29 cellular contexts compared by ENCODE assay signal in genomic region chr14:24376448-24377070, GRCh38. TPM values are rescaled to one million over a fixed set of nuclear protein-coding genes. Genes with fewer than 3 reads are reported as not detected.
DNase-seq lines count a peak whose midpoint lies in the region; ATAC-seq, FAIRE-seq and TF ChIP-seq lines count a peak whose summit lies in the region.
"Had no signal": no experiment of that assay in that cellular context is flagged by ENCODE, and none has a peak within 500 bp of the region (broad histone marks: within the 10 kb centered on the region; RNA-seq: fewer than 3 reads in every experiment).

No MANE protein-coding gene starts in this region.

- H3K4me2 ChIP-seq in BLaER1 treated with 17β-estradiol and CSF1 and Interleukin-3, amounts not matched to agents 10 nM and 100 nM, result peak overlapping the region; percentile 5 to 84 (median 71); a peak in 19 of 22 replicates
- H3K4me2 ChIP-seq in K562 (ENCODE audit: insufficient read depth, low read length), result peak overlapping the region; percentile 58; the same call in 1 of the 2 replicates

- DNase-seq in K562 (ENCODE audit: extremely low read depth in 1 of 4, low spot score in 3 of 4) (no peak), mesenteric fat pad (ENCODE audit: low spot score) (no peak)
- DNase-seq: activated CD4-positive, alpha-beta T cell treated with anti-CD3 and anti-CD28 coated beads for 36 hours; activated CD8-positive, alpha-beta memory T cell treated with anti-CD3 and anti-CD28 coated beads, Interleukin-2, amount 50 U/mL, for 48 hours; activated CD8-positive, alpha-beta T cell treated with anti-CD3 and anti-CD28 coated beads for 36 hours; amniotic stem cell; CD8-positive, alpha-beta T cell; dermis blood vessel endothelial cell; DMS 273 treated with DMSO at 0.1 percent for 48 hours; foreskin melanocyte; GM23248; Karpas-422; mesenchymal stem cell; right cardiac atrium; spleen; stimulated activated CD4-positive, alpha-beta T cell treated with anti-CD3 and anti-CD28 coated beads, Interleukin-2, amount 100 ng/mL, for 24 hours; stimulated activated naive CD8-positive, alpha-beta T cell treated with anti-CD3 and anti-CD28 coated beads, Interleukin-15, Interleukin-2, amounts not matched to agents 100 U/mL and 50 U/mL, for 24 hours; testis had no signal

- TF ChIP-seq CTCF in HEK293 (tag by site-specific recombination; IDR thresholded peaks at IDR 0.05), result no peak
- no peak for TF ChIP-seq CTCF in K562 (IDR thresholded peaks at IDR 0.05 in 2 of 3, conservative IDR thresholded peaks at IDR 0.05 in 1 of 3; ENCODE audit: insufficient read depth in 2 of 3, low read depth in 1 of 3, low read length in 3 of 3)

- intact Hi-C loops in K562 (cut with micrococcal nuclease), result no loop called here

- 0 out of 20 replicates have a peak overlapping the region, but pooled peaks of 1 of the 10 experiments have one; percentile 36 for H3K4me3 ChIP-seq in BLaER1 treated with 17β-estradiol and CSF1 and Interleukin-3, amounts not matched to agents 10 nM and 100 nM
- no peak overlapping the region for H3K4me3 ChIP-seq in HEK293 (ENCODE audit: low read depth, low read length)
- H3K4me3 ChIP-seq in K562, result no peak overlapping the region
- peak overlapping the region; percentile 58 for H3K4me3 ChIP-seq in iPS-20b (ENCODE audit: low read length)
- H3K4me3 ChIP-seq: GM23248, spleen, testis had no signal

- TF ChIP-seq EP300 in K562 (IDR thresholded peaks at IDR 0.05; ENCODE audit: low read length), result no peak

- TF ChIP-seq POLR2A in K562 (conservative IDR thresholded peaks at IDR 0.05) (no peak), GM18505 (IDR thresholded peaks at IDR 0.05; ENCODE audit: borderline replicate concordance, extremely low read depth, insufficient read depth, insufficient read length) (no peak)

- H3K4me1 ChIP-seq in BLaER1 treated with 17β-estradiol and CSF1 and Interleukin-3, amounts not matched to agents 10 nM and 100 nM, result peaks cover 10 to 42% (median 34%) of the 10 kb centered on the region in 10 experiments; a peak in 19 of 20 replicates
- H3K4me1 ChIP-seq in HEK293 (ENCODE audit: control insufficient read depth, insufficient read depth, low read length), result peaks cover 18% of the 10 kb centered on the region
- H3K4me1 ChIP-seq in K562 (replicated peaks in 1 of 2; ENCODE audit: control insufficient read depth in 2 of 2, insufficient read depth in 2 of 2, low read length in 2 of 2), result peaks cover 23 to 24% of the 10 kb centered on the region in 2 experiments
- H3K4me1 ChIP-seq in iPS-20b (ENCODE audit: insufficient read depth, low read length), result peaks cover 19% of the 10 kb centered on the region

- H3K9me3 ChIP-seq in BLaER1 treated with 17β-estradiol and CSF1 and Interleukin-3, amounts not matched to agents 10 nM and 100 nM (replicated peaks in 1 of 11), result no peaks in the 10 kb centered on the region
- H3K9me3 ChIP-seq in HEK293 (ENCODE audit: control insufficient read depth, insufficient read depth, low read depth, low read length), result no peaks in the 10 kb centered on the region
- no peaks in the 10 kb centered on the region for H3K9me3 ChIP-seq in K562 (replicated peaks; ENCODE audit: control insufficient read depth, insufficient read depth, low read depth, low read length)
- no peaks in the 10 kb centered on the region for H3K9me3 ChIP-seq in iPS-20b (ENCODE audit: insufficient read depth, low read depth, low read length)
- H3K9me3 ChIP-seq: spleen, testis had no signal

- peak overlapping the region in 2 of 11 experiments; percentile 6 to 38; a peak in 1 of 22 replicates for H3K9ac ChIP-seq in BLaER1 treated with 17β-estradiol and CSF1 and Interleukin-3, amounts not matched to agents 10 nM and 100 nM
- H3K9ac ChIP-seq in K562 (ENCODE audit: insufficient read depth in 1 of 2, low read depth in 2 of 2, low read length in 2 of 2) (no peak overlapping the region), iPS-20b (ENCODE audit: low read depth, low read length) (peak overlapping the region; percentile 75; the same call in 1 of the 2 replicates)
- H3K9ac ChIP-seq: GM23248 had no signal

- 65% methylated on average over 6 of the region's 16 CpGs for WGBS in K562 (ENCODE audit: insufficient coverage, low coverage, missing lambda C conversion rate)

- TF ChIP-seq RAD21 in K562 (CRISPR knock-in tag; conservative IDR thresholded peaks at IDR 0.05 in 1 of 2, IDR thresholded peaks at IDR 0.05 in 1 of 2), result no peak

- FAIRE-seq in K562 (lab: Jason Lieb, UNC), result no peak
- FAIRE-seq: endometrium, GM12892, islet of Langerhans had no signal

- no TSS peak for BruUV-seq in K562 (replicated peaks; lab: Mats Ljungman, UMichigan)

- H3K27ac ChIP-seq in BLaER1 treated with 17β-estradiol and CSF1 and Interleukin-3, amounts not matched to agents 10 nM and 100 nM, result no peak overlapping the region; a peak in 1 of 22 replicates
- H3K27ac ChIP-seq in HEK293 (ENCODE audit: extremely low read depth, low read depth, low read length), result no peak overlapping the region
- H3K27ac ChIP-seq in K562 (ENCODE audit: extremely low read depth, low read depth, low read length), result no peak overlapping the region
- peak overlapping the region; percentile 53 for H3K27ac ChIP-seq in iPS-20b (ENCODE audit: low read length)
- H3K27ac ChIP-seq: GM23248, spleen, testis had no signal

- peak overlapping the region; percentile 74; the same call in 1 of the 2 replicates for H2AFZ ChIP-seq in K562 (ENCODE audit: low read depth, low read length)
- H2AFZ ChIP-seq: GM23248 had no signal

- CTCF ChIA-PET in HEK293 (lab: Yijun Ruan, JAX), result interaction anchor here (0.6 to 1.7 kb wide), 3 partner anchors 11 to 55 kb away, joined by 3 to 7 read pairs (median 3); no protein-coding TSS in a partner anchor
- CTCF ChIA-PET in K562 (lab: Yijun Ruan, JAX; ENCODE audit: low intra/inter-chr PET ratio), result no interaction called here

- no peaks in the 10 kb centered on the region for H3K9me1 ChIP-seq in K562 (ENCODE audit: control insufficient read depth, insufficient read depth, low read length)

- no peaks in the 10 kb centered on the region; a peak in 1 of 22 replicates for H4K20me1 ChIP-seq in BLaER1 treated with 17β-estradiol and CSF1 and Interleukin-3, amounts not matched to agents 10 nM and 100 nM
- H4K20me1 ChIP-seq in K562 (replicated peaks; ENCODE audit: control insufficient read depth, insufficient read depth, low read length), result no peaks in the 10 kb centered on the region

- ATAC-seq in K562 (no peak), GM18505 (IDR thresholded peaks at IDR 0.05; ENCODE audit: unreplicated experiment) (no peak), GM18873 (IDR thresholded peaks at IDR 0.05; ENCODE audit: low FRiP score, unreplicated experiment) (no peak)
- ATAC-seq: activated CD4-positive, alpha-beta T cell treated with anti-CD3 and anti-CD28 coated beads for 36 hours; activated CD8-positive, alpha-beta T cell treated with anti-CD3 and anti-CD28 coated beads for 36 hours; CD8-positive, alpha-beta T cell; left lobe of liver; stimulated activated naive CD8-positive, alpha-beta T cell treated with anti-CD3 and anti-CD28 coated beads, Interleukin-15, Interleukin-2, amounts not matched to agents 100 U/mL and 50 U/mL, for 24 hours had no signal

- H3K79me2 ChIP-seq in K562 (ENCODE audit: control insufficient read depth, insufficient read depth, low read length), result no peaks in the 10 kb centered on the region

- in situ Hi-C loops in K562 (cut with MboI), result no loop called here

- POLR2A ChIA-PET in HEK293 (lab: Yijun Ruan, JAX) (interaction anchor here (1.0 kb wide), 1 partner anchor 63 kb away, joined by 3 read pairs; no protein-coding TSS in a partner anchor), K562 (lab: Yijun Ruan, JAX) (interaction anchor here (0.5 to 0.8 kb wide), 3 partner anchors 12 to 73 kb away, joined by 3 to 4 read pairs (median 4); no protein-coding TSS in a partner anchor)

- H3K36me3 ChIP-seq in BLaER1 treated with 17β-estradiol and CSF1 and Interleukin-3, amounts not matched to agents 10 nM and 100 nM, result peaks cover 0 to 70% (median 64%) of the 10 kb centered on the region in 11 experiments; a peak in 20 of 22 replicates
- H3K36me3 ChIP-seq in HEK293 (ENCODE audit: control insufficient read depth in 2 of 2, insufficient read depth in 1 of 2, low read length in 2 of 2) (peaks cover 0 to 58% of the 10 kb centered on the region in 2 experiments; a peak in 2 of 3 replicates), K562 (ENCODE audit: control insufficient read depth, insufficient read depth, low read length) (no peaks in the 10 kb centered on the region), iPS-20b (ENCODE audit: insufficient read depth, low read depth, low read length) (peaks cover 25% of the 10 kb centered on the region)

- H3K27me3 ChIP-seq in BLaER1 treated with 17β-estradiol and CSF1 and Interleukin-3, amounts not matched to agents 10 nM and 100 nM, result no peaks in the 10 kb centered on the region
- H3K27me3 ChIP-seq in K562 (ENCODE audit: control insufficient read depth in 2 of 2, insufficient read depth in 2 of 2, low read length in 2 of 2) (no peaks in the 10 kb centered on the region), iPS-20b (ENCODE audit: insufficient read depth, low read length) (no peaks in the 10 kb centered on the region)
- H3K27me3 ChIP-seq: testis had no signal

RNA-seq across cellular contexts. Expression of gene NFATC4, which starts 8.6 kb away (rescaled TPM):
- total RNA-seq in K562 (2011; cell fraction: chromatin; rRNA removed; ENCODE audit: low replicate concordance), result 26.5 and 55.3 TPM in 2 replicates
- 25.3 and 27.3 TPM in 2 replicates for total RNA-seq in K562 (2011; cell fraction: nucleolus; rRNA removed)
- 25.2 and 31.9 TPM in 2 replicates for total RNA-seq in K562 (2011; cell fraction: nucleoplasm; rRNA removed)
- 0.54 and 2.4 TPM in 2 replicates for total RNA-seq in K562 (2014; rRNA removed)
- total RNA-seq in K562 (2014; rRNA removed; fragmentation: Illumina TruSeq; extraction: Trizol), result 0.25 and 0.51 TPM in 2 replicates
- 0.40 and 0.49 TPM in 2 replicates for total RNA-seq in K562 (2015; rRNA removed; fragmentation: Illumina TruSeq; extraction: Trizol)
- 2.2 and 3.7 TPM in 2 replicates for total RNA-seq in K562 (2021)
- 3.8 and 9.9 TPM in 2 replicates for polyA plus RNA-seq in K562 (2011; rRNA removed)
- polyA plus RNA-seq in K562 (2011; cell fraction: cytosol; rRNA removed), result 4.9 and 5.2 TPM in 2 replicates
- polyA plus RNA-seq in K562 (2011; cell fraction: nucleus; rRNA removed), result 131 and 146 TPM in 2 replicates
- polyA plus RNA-seq in K562 (2012), result 1.1 and 1.8 TPM in 2 replicates
- 1.0 and 1.1 TPM in 2 replicates for polyA plus RNA-seq in K562 (2014; fragmentation: Illumina TruSeq; extraction: Trizol)
- polyA plus RNA-seq in K562 (2014; fragmentation: Nextera tagmentation; extraction: Ambion mirVana), result under 1 TPM in 1 of 2 experiments, not detected in 1; 0.32 TPM
- 1.9 and 2.5 TPM in 2 replicates for polyA plus RNA-seq in K562 (2014; rRNA removed)
- polyA minus RNA-seq in K562 (2011; rRNA and poly(A)+ RNA removed), result 2.1 and 2.8 TPM in 2 replicates
- polyA minus RNA-seq in K562 (2011; cell fraction: cytosol; rRNA and poly(A)+ RNA removed), result 2.1 TPM in 2 replicates
- polyA minus RNA-seq in K562 (2011; cell fraction: nucleus; rRNA and poly(A)+ RNA removed), result 8.3 and 11.6 TPM in 2 replicates
- 41.3 TPM for total RNA-seq in mesenteric fat pad
- total RNA-seq: CD8-positive, alpha-beta T cell had no signal

RNA-seq across cellular contexts. Expression of gene NYNRIN, which starts 22.2 kb away (rescaled TPM):
- 1.0 and 5.0 TPM in 2 replicates for total RNA-seq in K562 (2011; cell fraction: chromatin; rRNA removed; ENCODE audit: low replicate concordance)
- total RNA-seq in K562 (2011; cell fraction: nucleolus; rRNA removed), result 2.6 and 5.3 TPM in 2 replicates
- total RNA-seq in K562 (2011; cell fraction: nucleoplasm; rRNA removed), result 2.0 and 2.1 TPM in 2 replicates
- total RNA-seq in K562 (2014; rRNA removed) (0.37 and 0.54 TPM in 2 replicates), K562 (2014; rRNA removed; fragmentation: Illumina TruSeq; extraction: Trizol) (0.22 TPM in 2 replicates), K562 (2015; rRNA removed; fragmentation: Illumina TruSeq; extraction: Trizol) (0.14 and 0.23 TPM in 2 replicates), K562 (2021) (1.2 and 1.9 TPM in 2 replicates), mesenteric fat pad (11.7 TPM)
- polyA plus RNA-seq in K562 (2011; rRNA removed) (1.2 TPM in 2 replicates), K562 (2014; fragmentation: Illumina TruSeq; extraction: Trizol) (0.58 and 0.61 TPM in 2 replicates), K562 (2014; fragmentation: Nextera tagmentation; extraction: Ambion mirVana) (under 1 TPM; 0.04 to 0.06 TPM), K562 (2014; rRNA removed) (0.28 and 0.47 TPM in 2 replicates)
- 0.78 and 1.7 TPM in 2 replicates for polyA plus RNA-seq in K562 (2011; cell fraction: cytosol; rRNA removed)
- 2.2 and 4.2 TPM in 2 replicates for polyA plus RNA-seq in K562 (2011; cell fraction: nucleus; rRNA removed)
- 0.68 and 0.72 TPM in 2 replicates for polyA plus RNA-seq in K562 (2012)
- polyA minus RNA-seq in K562 (2011; rRNA and poly(A)+ RNA removed), result 1.5 and 2.9 TPM in 2 replicates
- 2.5 and 3.9 TPM in 2 replicates for polyA minus RNA-seq in K562 (2011; cell fraction: cytosol; rRNA and poly(A)+ RNA removed)
- polyA minus RNA-seq in K562 (2011; cell fraction: nucleus; rRNA and poly(A)+ RNA removed), result 2.6 and 3.5 TPM in 2 replicates

RNA-seq across cellular contexts. Expression of gene RIPK3, which starts 36.8 kb away (rescaled TPM):
- 1.1 and 1.6 TPM in 2 replicates for total RNA-seq in K562 (2011; cell fraction: chromatin; rRNA removed; ENCODE audit: low replicate concordance)
- 0.83 and 1.3 TPM in 2 replicates for total RNA-seq in K562 (2011; cell fraction: nucleolus; rRNA removed)
- total RNA-seq in K562 (2011; cell fraction: nucleoplasm; rRNA removed), result 0.84 and 1.5 TPM in 2 replicates
- 0.27 TPM in 1 of 2 replicates, not detected in the other for total RNA-seq in K562 (2014; rRNA removed)
- 0.29 TPM in 1 of 2 replicates, not detected in the other for total RNA-seq in K562 (2014; rRNA removed; fragmentation: Illumina TruSeq; extraction: Trizol)
- 0.23 and 0.43 TPM in 2 replicates for total RNA-seq in K562 (2015; rRNA removed; fragmentation: Illumina TruSeq; extraction: Trizol)
- 0.31 and 0.40 TPM in 2 replicates for total RNA-seq in K562 (2021)
- polyA plus RNA-seq in K562 (2011; rRNA removed), result 0.08 and 0.27 TPM in 2 replicates
- polyA plus RNA-seq in K562 (2011; cell fraction: cytosol; rRNA removed), result 0.16 TPM in 1 of 2 replicates, not detected in the other
- polyA plus RNA-seq in K562 (2011; cell fraction: nucleus; rRNA removed), result 0.66 and 0.82 TPM in 2 replicates
- polyA plus RNA-seq in K562 (2012), result 0.16 and 0.26 TPM in 2 replicates
- 0.14 TPM in 1 of 2 replicates, not detected in the other for polyA plus RNA-seq in K562 (2014; fragmentation: Illumina TruSeq; extraction: Trizol)
- polyA plus RNA-seq in K562 (2014; fragmentation: Nextera tagmentation; extraction: Ambion mirVana), result under 1 TPM in 1 of 2 experiments, not detected in 1; 0.03 TPM
- polyA plus RNA-seq in K562 (2014; rRNA removed), result 0.61 TPM in 1 of 2 replicates, not detected in the other
- not detected in 2 replicates for polyA minus RNA-seq in K562 (2011; rRNA and poly(A)+ RNA removed)
- polyA minus RNA-seq in K562 (2011; cell fraction: cytosol; rRNA and poly(A)+ RNA removed), result not detected in 2 replicates
- polyA minus RNA-seq in K562 (2011; cell fraction: nucleus; rRNA and poly(A)+ RNA removed), result 0.44 TPM in 1 of 2 replicates, not detected in the other
- total RNA-seq in mesenteric fat pad, result 12.7 TPM
- total RNA-seq: NCI-H460 had no signal

RNA-seq across cellular contexts. Expression of gene ADCY4, which starts 41.7 kb away (rescaled TPM):
- 1.2 and 6.2 TPM in 2 replicates for total RNA-seq in K562 (2011; cell fraction: chromatin; rRNA removed; ENCODE audit: low replicate concordance)
- 2.2 and 4.5 TPM in 2 replicates for total RNA-seq in K562 (2011; cell fraction: nucleolus; rRNA removed)
- 2.3 and 2.6 TPM in 2 replicates for total RNA-seq in K562 (2011; cell fraction: nucleoplasm; rRNA removed)
- total RNA-seq in K562 (2014; rRNA removed), result 0.09 TPM in 1 of 2 replicates, not detected in the other
- 0.18 TPM in 1 of 2 replicates, not detected in the other for total RNA-seq in K562 (2014; rRNA removed; fragmentation: Illumina TruSeq; extraction: Trizol)
- total RNA-seq in K562 (2015; rRNA removed; fragmentation: Illumina TruSeq; extraction: Trizol), result not detected in 2 replicates
- total RNA-seq in K562 (2021), result 0.07 and 0.31 TPM in 2 replicates
- 0.21 and 0.39 TPM in 2 replicates for polyA plus RNA-seq in K562 (2011; rRNA removed)
- 0.21 and 0.25 TPM in 2 replicates for polyA plus RNA-seq in K562 (2011; cell fraction: cytosol; rRNA removed)
- polyA plus RNA-seq in K562 (2011; cell fraction: nucleus; rRNA removed), result 4.5 and 4.7 TPM in 2 replicates
- 0.31 and 1.1 TPM in 2 replicates for polyA plus RNA-seq in K562 (2012)
- 0.04 and 0.06 TPM in 2 replicates for polyA plus RNA-seq in K562 (2014; fragmentation: Illumina TruSeq; extraction: Trizol)
- under 1 TPM in 1 of 2 experiments, not detected in 1; 0.04 TPM for polyA plus RNA-seq in K562 (2014; fragmentation: Nextera tagmentation; extraction: Ambion mirVana)
- polyA plus RNA-seq in K562 (2014; rRNA removed), result 0.15 and 0.47 TPM in 2 replicates
- polyA minus RNA-seq in K562 (2011; rRNA and poly(A)+ RNA removed), result 0.15 and 0.39 TPM in 2 replicates
- polyA minus RNA-seq in K562 (2011; cell fraction: cytosol; rRNA and poly(A)+ RNA removed), result not detected in 2 replicates
- polyA minus RNA-seq in K562 (2011; cell fraction: nucleus; rRNA and poly(A)+ RNA removed), result 0.89 and 3.0 TPM in 2 replicates
- 59.6 TPM for total RNA-seq in mesenteric fat pad
- total RNA-seq: RPMI7951 had no signal

RNA-seq across cellular contexts. Expression of gene CBLN3, which starts 52.9 kb away (rescaled TPM):
- 1.5 and 2.4 TPM in 2 replicates for total RNA-seq in K562 (2011; cell fraction: chromatin; rRNA removed; ENCODE audit: low replicate concordance)
- 0.67 and 0.92 TPM in 2 replicates for total RNA-seq in K562 (2011; cell fraction: nucleolus; rRNA removed)
- total RNA-seq in K562 (2011; cell fraction: nucleoplasm; rRNA removed), result 0.95 and 1.1 TPM in 2 replicates
- total RNA-seq in K562 (2014; rRNA removed) (0.05 and 0.20 TPM in 2 replicates), K562 (2014; rRNA removed; fragmentation: Illumina TruSeq; extraction: Trizol) (0.10 and 0.11 TPM in 2 replicates), K562 (2015; rRNA removed; fragmentation: Illumina TruSeq; extraction: Trizol) (0.19 and 0.25 TPM in 2 replicates), K562 (2021) (0.44 and 0.67 TPM in 2 replicates), mesenteric fat pad (5.0 TPM)
- polyA plus RNA-seq in K562 (2011; rRNA removed) (0.59 and 0.66 TPM in 2 replicates), K562 (2014; fragmentation: Illumina TruSeq; extraction: Trizol) (0.30 and 0.32 TPM in 2 replicates), K562 (2014; fragmentation: Nextera tagmentation; extraction: Ambion mirVana) (under 1 TPM in 1 of 2 experiments, not detected in 1; 0.06 TPM), K562 (2014; rRNA removed) (0.05 and 0.27 TPM in 2 replicates)
- polyA plus RNA-seq in K562 (2011; cell fraction: cytosol; rRNA removed), result 0.53 and 0.57 TPM in 2 replicates
- polyA plus RNA-seq in K562 (2011; cell fraction: nucleus; rRNA removed), result 2.5 and 3.6 TPM in 2 replicates
- polyA plus RNA-seq in K562 (2012), result 0.74 and 0.96 TPM in 2 replicates
- 0.09 and 0.28 TPM in 2 replicates for polyA minus RNA-seq in K562 (2011; rRNA and poly(A)+ RNA removed)
- polyA minus RNA-seq in K562 (2011; cell fraction: cytosol; rRNA and poly(A)+ RNA removed), result 2.2 TPM in 1 of 2 replicates, not detected in the other
- 0.27 and 0.56 TPM in 2 replicates for polyA minus RNA-seq in K562 (2011; cell fraction: nucleus; rRNA and poly(A)+ RNA removed)
